In genomic region chr2:54099834-54100595, GRCh38 we compare ENCODE assay signal across 11 cellular contexts. TPM values are rescaled to one million over a fixed set of nuclear protein-coding genes. Genes with fewer than 3 reads are reported as not detected.
A peak's percentile ranks its signal among the peaks of the same experiment; 100 is the strongest.
DNase-seq lines count a peak whose midpoint lies in the region; ATAC-seq and TF ChIP-seq lines count a peak whose summit lies in the region.
"Had no signal": no experiment of that assay in that cellular context is flagged by ENCODE, and none has a peak within 500 bp of the region (broad histone marks: within the 10 kb centered on the region; RNA-seq: fewer than 3 reads in every experiment).

No MANE protein-coding gene starts in this region.

- H3K36me3 ChIP-seq in esophagus muscularis mucosa = no peaks in the 10 kb centered on the region

- DNase-seq in KG1 (lab: John Stamatoyannopoulos, UW) (no peak), esophagus muscularis mucosa (ENCODE audit: extremely low spot score) (no peak), ecto neural progenitor cell (ENCODE audit: low spot score) (no peak), HUDEP-2 (lab: John Stamatoyannopoulos, UW; ENCODE audit: unreplicated experiment in 76 of 76) (no peak)
- DNase-seq: HFFc6; NCI-H1436; stimulated activated CD8-positive, alpha-beta memory T cell treated with anti-CD3 and anti-CD28 coated beads, Interleukin-4, amount 100 ng/mL, for 48 hours had no signal

- ATAC-seq in GM19328 (IDR thresholded peaks at IDR 0.05; ENCODE audit: unreplicated experiment) = peak; percentile 81
- peak; percentile 78 for ATAC-seq in HG02798 (IDR thresholded peaks at IDR 0.05; ENCODE audit: poor library complexity, unreplicated experiment)
- ATAC-seq in HG03520 (IDR thresholded peaks at IDR 0.05; ENCODE audit: unreplicated experiment) = peak; percentile 54
- ATAC-seq: Panc1 had no signal

- no peak overlapping the region for H3K27ac ChIP-seq in esophagus muscularis mucosa (replicated peaks in 1 of 4)

- WGBS in esophagus muscularis mucosa = 96% methylated on average over 7 of the region's 7 CpGs

- TF ChIP-seq EP300 in esophagus muscularis mucosa (IDR thresholded peaks at IDR 0.05) = no peak

- H3K4me3 ChIP-seq in esophagus muscularis mucosa = no peak overlapping the region

- H3K4me1 ChIP-seq in esophagus muscularis mucosa = peaks cover 3 to 23% (median 16%) of the 10 kb centered on the region in 4 donors

- no peak for TF ChIP-seq POLR2A in esophagus muscularis mucosa (IDR thresholded peaks at IDR 0.05; ENCODE audit: low read depth)

- H3K9me3 ChIP-seq in esophagus muscularis mucosa = no peaks in the 10 kb centered on the region

- TF ChIP-seq CTCF in esophagus muscularis mucosa (IDR thresholded peaks at IDR 0.05) = no peak

- intact Hi-C loops in esophagus muscularis mucosa (cut with DNase I) = no loop called here

- H3K27me3 ChIP-seq in esophagus muscularis mucosa = no peaks in the 10 kb centered on the region

RNA-seq across cellular contexts. Expression of gene ACYP2, which starts 15.4 kb away (rescaled TPM):
- total RNA-seq in esophagus muscularis mucosa = 10 to 100 TPM; 15.4 to 28.7 (median 22.7) TPM
